Comparison of ENCODE assay signal across 21 cellular contexts in genomic region chr2:98277156-98277859, GRCh38.
DNase-seq lines count a peak whose midpoint lies in the region; ATAC-seq and TF ChIP-seq lines count a peak whose summit lies in the region.
"Had no signal": no experiment of that assay in that cellular context is flagged by ENCODE, and none has a peak within 500 bp of the region (broad histone marks: within the 10 kb centered on the region; RNA-seq: fewer than 3 reads in every experiment).

No MANE protein-coding gene starts in this region.

- peak; percentile 21 for DNase-seq in BE2C
- no peak for DNase-seq in GM23338 (ENCODE audit: low spot score)
- DNase-seq in left colon = peak; percentile 56 to 58
- DNase-seq in osteoblast (ENCODE audit: insufficient read length, low spot score, missing footprints) = peak; percentile 15
- no peak for DNase-seq in stimulated activated CD4-positive, alpha-beta T cell treated with anti-CD3 and anti-CD28 coated beads, Interleukin-4, amount 100 ng/mL, for 24 hours
- DNase-seq: Caco-2; CD4-positive, alpha-beta memory T cell; DMS 273 treated with DMSO at 0.1 percent for 48 hours; DMS79 treated with DMSO at 0.1 percent for 48 hours; H7; HFFc6; KG1; NCI-H1092 treated with DMSO at 0.1 percent for 48 hours; NCI-H187; PC-3; Right ventricle myocardium superior had no signal

- no peak for TF ChIP-seq CTCF in BE2C (IDR thresholded peaks at IDR 0.05; ENCODE audit: low read depth, low read length)
- TF ChIP-seq CTCF in GM23338 (conservative IDR thresholded peaks at IDR 0.05; ENCODE audit: low read depth in 2 of 2) = no peak
- no peak for TF ChIP-seq CTCF in osteoblast (IDR thresholded peaks at IDR 0.05; ENCODE audit: extremely low read depth, low read depth, low read length)

- H4K20me1 ChIP-seq in GM23338 (replicated peaks; ENCODE audit: insufficient read depth) (no peaks in the 10 kb centered on the region), osteoblast (ENCODE audit: insufficient read depth, low read length) (no peaks in the 10 kb centered on the region)
- H4K20me1 ChIP-seq: BLaER1 had no signal

- H3K4me2 ChIP-seq in GM23338 (no peak overlapping the region), osteoblast (ENCODE audit: insufficient read depth, low read length) (no peak overlapping the region)
- H3K4me2 ChIP-seq: BLaER1 had no signal

- peaks cover 12% of the 10 kb centered on the region for H3K27me3 Mint-ChIP-seq in GM23338 (ENCODE audit: insufficient read depth, low read depth, poor library complexity)

- no peaks in the 10 kb centered on the region; the same call in 2 of the 3 replicates for H3K36me3 Mint-ChIP-seq in GM23338 (ENCODE audit: low read depth)
- H3K36me3 Mint-ChIP-seq: CD4-positive, alpha-beta memory T cell had no signal

- H2AFZ ChIP-seq in GM23338 (0 out of 2 replicates have a peak overlapping the region, but pooled peaks have one; percentile 38), osteoblast (ENCODE audit: low read length) (no peak overlapping the region)

- intact Hi-C loops in left colon (cut with DNase I, micrococcal nuclease) = loop anchor here in 1 of 2 donors (10.0 kb wide), 1 partner anchor 473 kb away; no protein-coding TSS in a partner anchor

- peaks cover 3% of the 10 kb centered on the region; the same call in 1 of the 2 replicates for H3K9me2 ChIP-seq in GM23338 (ENCODE audit: insufficient read depth)

- no peaks in the 10 kb centered on the region for H3K4me1 ChIP-seq in BE2C
- no peaks in the 10 kb centered on the region; the same call in 1 of the 2 replicates for H3K4me1 ChIP-seq in GM23338 (ENCODE audit: insufficient read depth)
- H3K4me1 ChIP-seq in osteoblast (ENCODE audit: insufficient read depth, low read length) = no peaks in the 10 kb centered on the region
- H3K4me1 ChIP-seq: BLaER1 had no signal

- H3K4me3 Mint-ChIP-seq in GM23338 = no peak overlapping the region
- H3K4me3 Mint-ChIP-seq: CD4-positive, alpha-beta memory T cell; HFFc6 had no signal

- H3K4me1 Mint-ChIP-seq in GM23338 = peaks cover 14% of the 10 kb centered on the region
- H3K4me1 Mint-ChIP-seq: CD4-positive, alpha-beta memory T cell had no signal

- H3K27me3 ChIP-seq in BE2C = no peaks in the 10 kb centered on the region
- H3K27me3 ChIP-seq in GM23338 (ENCODE audit: insufficient read depth) = no peaks in the 10 kb centered on the region
- peaks cover 15% of the 10 kb centered on the region for H3K27me3 ChIP-seq in osteoblast (ENCODE audit: insufficient read depth, low read length)
- H3K27me3 ChIP-seq: BLaER1 had no signal

- H3K27ac ChIP-seq in GM23338 (ENCODE audit: low read depth) = no peak overlapping the region
- H3K27ac ChIP-seq in osteoblast (ENCODE audit: low read depth, low read length) = no peak overlapping the region
- H3K27ac ChIP-seq: BLaER1 had no signal

- 0 out of 2 replicates have a peak overlapping the region, but pooled peaks have one; percentile 4 for H3K4me3 ChIP-seq in BE2C (ENCODE audit: low read depth, low read length)
- H3K4me3 ChIP-seq in GM23338 = no peak overlapping the region
- no peak overlapping the region for H3K4me3 ChIP-seq in osteoblast (ENCODE audit: insufficient read depth, low read length)
- H3K4me3 ChIP-seq: BLaER1, GM12878 had no signal

- H3K79me2 ChIP-seq in GM23338 (replicated peaks; ENCODE audit: insufficient read depth) (no peaks in the 10 kb centered on the region), osteoblast (ENCODE audit: insufficient read depth, low read length) (no peaks in the 10 kb centered on the region)

- H3K9me3 ChIP-seq in BE2C (no peaks in the 10 kb centered on the region), osteoblast (ENCODE audit: low read depth, low read length) (no peaks in the 10 kb centered on the region)
- H3K9me3 ChIP-seq: BLaER1, Caco-2 had no signal

- ATAC-seq in GM23338 (no peak), left colon (peak; percentile 54), HG03039 (IDR thresholded peaks at IDR 0.05; ENCODE audit: unreplicated experiment) (no peak), GM18873 (IDR thresholded peaks at IDR 0.05; ENCODE audit: low FRiP score, unreplicated experiment) (no peak), HG03378 (IDR thresholded peaks at IDR 0.05; ENCODE audit: unreplicated experiment) (no peak)
- ATAC-seq: GM12878, PC-3 had no signal

- peaks cover 5% of the 10 kb centered on the region; the same call in 2 of the 3 replicates for H3K9me3 Mint-ChIP-seq in GM23338
- H3K9me3 Mint-ChIP-seq: CD4-positive, alpha-beta memory T cell; HFFc6 had no signal

- no peaks in the 10 kb centered on the region for H3K36me3 ChIP-seq in BE2C
- H3K36me3 ChIP-seq in GM23338 (ENCODE audit: insufficient read depth) = no peaks in the 10 kb centered on the region
- no peaks in the 10 kb centered on the region for H3K36me3 ChIP-seq in osteoblast (ENCODE audit: insufficient read depth, low read length)
- H3K36me3 ChIP-seq: BLaER1 had no signal

- no peak overlapping the region for H3K27ac Mint-ChIP-seq in GM23338
- H3K27ac Mint-ChIP-seq: CD4-positive, alpha-beta memory T cell; HFFc6 had no signal

- no peaks in the 10 kb centered on the region for H3F3A ChIP-seq in GM23338 (replicated peaks; ENCODE audit: low read depth)

TF ChIP-seq in GM23338, 12 proteins besides CTCF, POLR2A, EP300 and RAD21 (continues in another document):
- TF ChIP-seq CREB1 (CRISPR knock-in tag; IDR thresholded peaks at IDR 0.05; ENCODE audit: low read depth) (no peak), ZNF114 (CRISPR knock-in tag; IDR thresholded peaks at IDR 0.05) (no peak), POLR2AphosphoS5 (IDR thresholded peaks at IDR 0.05; ENCODE audit: low read depth) (no peak), NANOG (IDR thresholded peaks at IDR 0.05; ENCODE audit: borderline replicate concordance) (no peak), JUNB (IDR thresholded peaks at IDR 0.05; ENCODE audit: unreplicated experiment) (no peak), ETS1 (IDR thresholded peaks at IDR 0.05) (no peak), REST (IDR thresholded peaks at IDR 0.05; ENCODE audit: unreplicated experiment) (no peak), EZH2 (IDR thresholded peaks at IDR 0.05; ENCODE audit: low read depth, unreplicated experiment) (no peak), ZNF331 (CRISPR knock-in tag; IDR thresholded peaks at IDR 0.05; ENCODE audit: low read depth) (no peak), EZH2phosphoT487 (IDR thresholded peaks at IDR 0.05; ENCODE audit: unreplicated experiment) (no peak)

Comparison
In these comparisons a context has a peak if more than half of its experiments do, and no peak if none do; other contexts are left out.
1. DNase-seq: peak in BE2C (single experiment), left colon (2 of 2) and osteoblast (single experiment); none in GM23338 (single experiment) and stimulated activated CD4-positive, alpha-beta T cell treated with anti-CD3 and anti-CD28 coated beads, Interleukin-4, amount 100 ng/mL, for 24 hours (single experiment).